In the genomic region with DNA sequence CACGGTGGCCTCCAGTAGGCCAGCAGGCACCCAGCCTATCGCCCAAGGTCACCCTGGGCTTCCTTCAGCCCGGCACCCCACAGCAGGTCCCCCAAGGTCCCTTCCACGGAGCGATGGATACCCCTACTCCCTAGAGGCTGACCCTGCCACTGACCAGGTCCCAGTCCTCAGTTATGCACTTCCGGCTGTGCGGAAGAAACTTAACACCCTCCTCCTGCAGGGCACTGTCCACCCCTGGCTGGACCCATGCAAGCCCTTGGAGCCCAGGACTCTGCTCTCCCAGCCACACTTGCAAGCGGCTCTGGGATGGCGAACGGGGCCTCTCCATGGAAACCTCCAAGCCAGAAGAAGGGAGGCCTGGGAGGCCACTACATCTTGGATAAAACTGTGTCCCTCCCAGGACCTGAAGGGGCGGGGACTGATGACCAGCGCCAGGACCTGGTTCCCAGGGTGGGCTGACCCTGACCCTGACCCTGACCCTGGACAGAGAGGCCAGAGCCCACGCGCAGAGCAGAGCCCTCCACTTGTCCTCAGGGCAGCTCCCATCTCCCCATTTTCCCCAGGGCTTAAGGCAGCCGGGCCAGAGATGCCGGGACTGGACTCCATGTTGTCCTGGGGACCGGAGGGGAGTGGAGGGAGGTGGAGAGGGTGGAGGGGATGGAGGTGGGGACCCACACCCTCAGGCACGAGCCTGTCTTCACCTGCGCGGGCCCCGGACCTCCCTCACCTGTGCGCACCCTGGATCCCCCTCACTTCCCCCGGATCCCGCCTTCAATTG, we compare ENCODE assay signal across 9 cellular contexts. TPM values are rescaled to one million over a fixed set of nuclear protein-coding genes. Genes with fewer than 3 reads are reported as not detected.
DNase-seq lines count a peak whose midpoint lies in the region; ATAC-seq and TF ChIP-seq lines count a peak whose summit lies in the region.
"Had no signal": no experiment of that assay in that cellular context is flagged by ENCODE, and none has a peak within 500 bp of the region (broad histone marks: within the 10 kb centered on the region; RNA-seq: fewer than 3 reads in every experiment).

No MANE protein-coding gene starts in this region.

- H3K36me3 ChIP-seq in H7 (replicated peaks; ENCODE audit: control insufficient read depth, insufficient read depth, low read length) (peaks cover 2% of the 10 kb centered on the region), right atrium auricular region (no peaks in the 10 kb centered on the region), skeletal muscle tissue (ENCODE audit: control insufficient read depth in 3 of 3, insufficient read depth in 3 of 3, low read length in 3 of 3) (peaks cover 0 to 2% (median 0%) of the 10 kb centered on the region in 3 donors)

- H3K27ac ChIP-seq in VCaP (peak overlapping the region; percentile 78), right atrium auricular region (no peak overlapping the region), skeletal muscle tissue (ENCODE audit: low read depth, low read length) (no peak overlapping the region)

- H3K4me3 ChIP-seq in H7 (ENCODE audit: insufficient read depth, low read depth, low read length) (peak overlapping the region; percentile 72), right atrium auricular region (peak overlapping the region; percentile 65 to 88), skeletal muscle tissue (ENCODE audit: low read length in 3 of 3) (peak overlapping the region; percentile 73 to 78 (median 77))

- peak overlapping the region; percentile 43 to 79 (median 62) for H3K9ac ChIP-seq in skeletal muscle tissue (ENCODE audit: low read depth in 1 of 3, low read length in 3 of 3)

- DNase-seq in H7: peak; percentile 81
- no peak for DNase-seq in right atrium auricular region (ENCODE audit: low spot score)
- no peak for DNase-seq in activated effector memory CD4-positive, alpha-beta T cell treated with anti-CD3 and anti-CD28 coated beads, Interleukin-2, amount 50 U/mL, for 16 hours
- no peak for DNase-seq in iPS-NIHi7 (ENCODE audit: extremely low spot score)

- peaks cover 2% of the 10 kb centered on the region; the same call in 1 of the 2 replicates for H3K27me3 ChIP-seq in H7 (ENCODE audit: control insufficient read depth, insufficient read depth, low read length)
- H3K27me3 ChIP-seq in right atrium auricular region: no peaks in the 10 kb centered on the region
- no peaks in the 10 kb centered on the region for H3K27me3 ChIP-seq in skeletal muscle tissue (ENCODE audit: control insufficient read depth in 3 of 3, insufficient read depth in 3 of 3, low read length in 3 of 3)

- TF ChIP-seq CTCF in VCaP (conservative IDR thresholded peaks at IDR 0.05) (no peak), right atrium auricular region (IDR thresholded peaks at IDR 0.05) (no peak)

- no peak for ATAC-seq in GM18870 (IDR thresholded peaks at IDR 0.05; ENCODE audit: unreplicated experiment)
- no peak for ATAC-seq in GM21717 (IDR thresholded peaks at IDR 0.05; ENCODE audit: unreplicated experiment)

- H3K4me1 ChIP-seq in right atrium auricular region (peaks cover 0 to 25% of the 10 kb centered on the region in 2 donors), skeletal muscle tissue (ENCODE audit: control insufficient read depth in 3 of 3, insufficient read depth in 3 of 3, low read length in 3 of 3) (peaks cover 13 to 19% (median 15%) of the 10 kb centered on the region in 3 donors)

- no peaks in the 10 kb centered on the region for H3K9me3 ChIP-seq in right atrium auricular region
- H3K9me3 ChIP-seq in skeletal muscle tissue (ENCODE audit: control insufficient read depth in 3 of 3, low read length in 3 of 3): no peaks in the 10 kb centered on the region

RNA-seq across cellular contexts. Expression of a gene that starts 0.7 kb away (rescaled TPM):
- 20.2 and 24.7 TPM in 2 replicates for total RNA-seq in H7 (2014; rRNA removed; shearing (Covaris generic))
- total RNA-seq in right atrium auricular region (1 to 10 TPM; 5.5 to 6.2 TPM), skeletal muscle tissue (10.4 TPM)

RNA-seq across cellular contexts. Expression of a gene that starts 16.8 kb away (rescaled TPM):
- 18.1 and 19.8 TPM in 2 replicates for total RNA-seq in H7 (2014; rRNA removed; shearing (Covaris generic))
- total RNA-seq in right atrium auricular region (10 to 100 TPM; 12.3 to 14.3 TPM), skeletal muscle tissue (5.2 TPM)

RNA-seq across cellular contexts. Expression of a gene that starts 17.1 kb away (rescaled TPM):
- total RNA-seq in H7 (2014; rRNA removed; shearing (Covaris generic)): 32.6 and 38.8 TPM in 2 replicates
- 10 to 100 TPM; 53.1 to 53.5 TPM for total RNA-seq in right atrium auricular region
- 15.7 TPM for total RNA-seq in skeletal muscle tissue

RNA-seq across cellular contexts. Expression of a gene that starts 56.0 kb away (rescaled TPM):
- total RNA-seq in H7 (2014; rRNA removed; shearing (Covaris generic)): 1.5 and 2.0 TPM in 2 replicates
- total RNA-seq in right atrium auricular region (1 to 10 TPM; 5.4 to 6.5 TPM), skeletal muscle tissue (10.4 TPM)
- total RNA-seq: RPMI7951 had no signal

RNA-seq across cellular contexts. Expression of a gene that starts 56.7 kb away (rescaled TPM):
- not detected in 2 replicates for total RNA-seq in H7 (2014; rRNA removed; shearing (Covaris generic))
- not detected for total RNA-seq in right atrium auricular region
- total RNA-seq in skeletal muscle tissue: not detected
- total RNA-seq: RPMI7951 had no signal
